Comparison of ENCODE assay signal across 9 cellular contexts in genomic region chrX:107429090-107429489, GRCh38. TPM values are rescaled to one million over a fixed set of nuclear protein-coding genes. Genes with fewer than 3 reads are reported as not detected.
DNase-seq lines count a peak whose midpoint lies in the region; ATAC-seq and TF ChIP-seq lines count a peak whose summit lies in the region.
"Had no signal": no experiment of that assay in that cellular context is flagged by ENCODE, and none has a peak within 500 bp of the region (broad histone marks: within the 10 kb centered on the region; RNA-seq: fewer than 3 reads in every experiment).

No MANE protein-coding gene starts in this region.

- no peaks in the 10 kb centered on the region for H3K36me3 ChIP-seq in prostate gland

- no peak for TF ChIP-seq POLR2A in prostate gland (IDR thresholded peaks at IDR 0.05)

- WGBS in prostate gland, result 48% methylated on average over 6 of the region's 6 CpGs

- DNase-seq in AG10803 (ENCODE audit: low read depth) (peak; percentile 23), SW480 (ENCODE audit: low spot score) (peak; percentile 22), foreskin fibroblast (peak in 1 of 2 donors; percentile 33), prostate gland (ENCODE audit: low spot score) (no peak), mucosa of gallbladder (ENCODE audit: low spot score) (no peak), NOMO-1 treated with DMSO at 0.1 percent for 48 hours (lab: John Stamatoyannopoulos, UW; ENCODE audit: unreplicated experiment) (no peak)

- ATAC-seq in HG03469 (IDR thresholded peaks at IDR 0.05; ENCODE audit: unreplicated experiment), result no peak
- ATAC-seq: naive thymus-derived CD8-positive, alpha-beta T cell had no signal

- no peaks in the 10 kb centered on the region for H3K4me1 ChIP-seq in prostate gland (replicated peaks)

- H3K27ac ChIP-seq in prostate gland, result no peak overlapping the region

- no peaks in the 10 kb centered on the region for H3K9me3 ChIP-seq in prostate gland

- intact Hi-C loops in prostate gland (cut with DNase I), result no loop called here

- TF ChIP-seq CTCF in AG10803 (conservative IDR thresholded peaks at IDR 0.05; ENCODE audit: low read length) (peak; percentile 43), GM12875 (IDR thresholded peaks at IDR 0.05; ENCODE audit: borderline replicate concordance, insufficient read depth, low read depth, low read length) (peak; percentile 65; the same call in 1 of the 2 replicates), foreskin fibroblast (IDR thresholded peaks at IDR 0.05; ENCODE audit: low read depth, low read length) (peak; percentile 29), prostate gland (IDR thresholded peaks at IDR 0.05) (peak in 1 of 4 experiments; percentile 12)

- H3K27me3 ChIP-seq in prostate gland (replicated peaks; ENCODE audit: insufficient read depth), result no peaks in the 10 kb centered on the region

- H3K4me3 ChIP-seq in AG10803 (ENCODE audit: low read length) (no peak overlapping the region), GM12875 (ENCODE audit: low read depth, low read length) (no peak overlapping the region), foreskin fibroblast (ENCODE audit: low read depth in 1 of 2, low read length in 2 of 2) (no peak overlapping the region), prostate gland (no peak overlapping the region)

RNA-seq across cellular contexts. Expression of gene FRMPD3, which starts 20.4 kb away (rescaled TPM):
- total RNA-seq in prostate gland, result 1 to 10 TPM in 1 of 2 donors, under 1 TPM in 1; 0.46 to 1.2 TPM
- total RNA-seq in mucosa of gallbladder, result 0.17 TPM

Comparison
In these comparisons a context has a peak if more than half of its experiments do, and no peak if none do; other contexts are left out.
1. DNase-seq: peak in AG10803 (single experiment) and SW480 (single experiment); none in prostate gland (single experiment), mucosa of gallbladder (single experiment) and NOMO-1 treated with DMSO at 0.1 percent for 48 hours (single experiment).